Comparison of ENCODE assay signal across 8 cellular contexts in genomic region chr12:31118347-31118830, GRCh38. TPM values are rescaled to one million over a fixed set of nuclear protein-coding genes. Genes with fewer than 3 reads are reported as not detected.
DNase-seq lines count a peak whose midpoint lies in the region; ATAC-seq and TF ChIP-seq lines count a peak whose summit lies in the region.

No MANE protein-coding gene starts in this region.

- H3K4me1 ChIP-seq in DOHH2 (ENCODE audit: control insufficient read depth, low read length) (0 out of 2 replicates have a peak, but pooled peaks cover 3% of the 10 kb centered on the region), suprapubic skin (peaks cover 30% of the 10 kb centered on the region), Karpas-422 (ENCODE audit: low read length) (no peaks in the 10 kb centered on the region)

- H3K4me2 ChIP-seq in DOHH2 (ENCODE audit: low read length) (peak overlapping the region; percentile 49), Karpas-422 (ENCODE audit: low read depth, low read length, poor library complexity, severe bottlenecking) (no peak overlapping the region)

- H3K9me3 ChIP-seq in DOHH2 (ENCODE audit: control insufficient read depth, insufficient read depth, low read length), result 0 out of 2 replicates have a peak, but pooled peaks cover 5% of the 10 kb centered on the region
- no peaks in the 10 kb centered on the region for H3K9me3 ChIP-seq in MG63
- no peaks in the 10 kb centered on the region for H3K9me3 ChIP-seq in suprapubic skin
- H3K9me3 ChIP-seq in Karpas-422 (ENCODE audit: low read length), result no peaks in the 10 kb centered on the region

- TF ChIP-seq POLR2A in suprapubic skin (IDR thresholded peaks at IDR 0.05), result no peak

- DNase-seq in MG63, result no peak
- peak in 1 of 2 donors; percentile 20 for DNase-seq in activated T-cell treated with anti-CD3 and anti-CD28 coated beads, Interleukin-2, amount 50 U/mL, for 72 hours
- DNase-seq in iPS-NIHi11 (ENCODE audit: low spot score), result peak; percentile 52
- DNase-seq in suprapubic skin (ENCODE audit: low spot score in 2 of 2), result peak in 1 of 2 donors; percentile 68
- DNase-seq in COLO668 (lab: John Stamatoyannopoulos, UW; ENCODE audit: unreplicated experiment), result no peak
- no peak for DNase-seq in Karpas-422

- peaks cover 3% of the 10 kb centered on the region for H3K27me3 Mint-ChIP-seq in activated T-cell treated with anti-CD3 and anti-CD28 coated beads, Interleukin-2, amount 50 U/mL, for 72 hours (ENCODE audit: low read depth)

- peak overlapping the region; percentile 52 for H3K4me3 ChIP-seq in DOHH2 (ENCODE audit: low read length)
- H3K4me3 ChIP-seq in MG63, result peak overlapping the region; percentile 26
- peak overlapping the region; percentile 43 for H3K4me3 ChIP-seq in suprapubic skin
- no peak overlapping the region for H3K4me3 ChIP-seq in Karpas-422 (ENCODE audit: low read length)

- no peak for TF ChIP-seq EP300 in suprapubic skin (IDR thresholded peaks at IDR 0.05)

- no peaks in the 10 kb centered on the region for H3K36me3 ChIP-seq in DOHH2 (ENCODE audit: control insufficient read depth, low read length)
- H3K36me3 ChIP-seq in MG63, result no peaks in the 10 kb centered on the region
- H3K36me3 ChIP-seq in suprapubic skin, result no peaks in the 10 kb centered on the region
- no peaks in the 10 kb centered on the region for H3K36me3 ChIP-seq in Karpas-422 (ENCODE audit: insufficient read depth, low read length)

- WGBS in suprapubic skin, result 31% methylated on average over 8 of the region's 26 CpGs

- TF ChIP-seq CTCF in DOHH2 (IDR thresholded peaks at IDR 0.05; ENCODE audit: low read depth, low read length, poor library complexity, severe bottlenecking), result no peak
- TF ChIP-seq CTCF in suprapubic skin (IDR thresholded peaks at IDR 0.05), result no peak

- no peak overlapping the region for H3K9ac ChIP-seq in Karpas-422 (ENCODE audit: low read length)

- H3K27ac Mint-ChIP-seq in activated T-cell treated with anti-CD3 and anti-CD28 coated beads, Interleukin-2, amount 50 U/mL, for 72 hours, result no peak overlapping the region

- H3K79me2 ChIP-seq in DOHH2 (ENCODE audit: control insufficient read depth, low read length) (no peaks in the 10 kb centered on the region), Karpas-422 (ENCODE audit: low read length) (no peaks in the 10 kb centered on the region)

- no peaks in the 10 kb centered on the region for H4K20me1 ChIP-seq in DOHH2 (ENCODE audit: control insufficient read depth, insufficient read depth, low read depth, low read length)
- H4K20me1 ChIP-seq in Karpas-422 (ENCODE audit: insufficient read depth, low read depth, low read length), result no peaks in the 10 kb centered on the region

- no peaks in the 10 kb centered on the region for H3K9me3 Mint-ChIP-seq in activated T-cell treated with anti-CD3 and anti-CD28 coated beads, Interleukin-2, amount 50 U/mL, for 72 hours

- no peak overlapping the region for H3K27ac ChIP-seq in DOHH2 (ENCODE audit: low read depth, low read length)
- H3K27ac ChIP-seq in suprapubic skin, result no peak overlapping the region
- H3K27ac ChIP-seq in Karpas-422 (ENCODE audit: low read length), result no peak overlapping the region

- H3F3A ChIP-seq in DOHH2 (ENCODE audit: control insufficient read depth, insufficient read depth), result no peaks in the 10 kb centered on the region

- no peaks in the 10 kb centered on the region for H3K36me3 Mint-ChIP-seq in activated T-cell treated with anti-CD3 and anti-CD28 coated beads, Interleukin-2, amount 50 U/mL, for 72 hours (ENCODE audit: insufficient read depth in 2 of 2)

- H2AFZ ChIP-seq in Karpas-422 (ENCODE audit: low read length), result no peak overlapping the region

- peaks cover 6% of the 10 kb centered on the region for H3K4me1 Mint-ChIP-seq in activated T-cell treated with anti-CD3 and anti-CD28 coated beads, Interleukin-2, amount 50 U/mL, for 72 hours (ENCODE audit: low read depth)

- H3K4me3 Mint-ChIP-seq in activated T-cell treated with anti-CD3 and anti-CD28 coated beads, Interleukin-2, amount 50 U/mL, for 72 hours, result peak overlapping the region; percentile 65 to 68

- H3K27me3 ChIP-seq in DOHH2 (ENCODE audit: control insufficient read depth, low read length) (no peaks in the 10 kb centered on the region), MG63 (peaks cover 36% of the 10 kb centered on the region), suprapubic skin (peaks cover 32% of the 10 kb centered on the region), Karpas-422 (ENCODE audit: low read length) (no peaks in the 10 kb centered on the region)

- peak; percentile 41 to 42 for ATAC-seq in activated T-cell treated with anti-CD3 and anti-CD28 coated beads, Interleukin-2, amount 50 U/mL, for 72 hours (replicated peaks in 1 of 2)
- ATAC-seq in HG03280 (IDR thresholded peaks at IDR 0.05; ENCODE audit: unreplicated experiment), result no peak

- H3K9me2 ChIP-seq in DOHH2 (replicated peaks; ENCODE audit: control insufficient read depth, low read length), result no peaks in the 10 kb centered on the region
- no peaks in the 10 kb centered on the region for H3K9me2 ChIP-seq in Karpas-422 (replicated peaks; ENCODE audit: insufficient read depth, low read length)

RNA-seq across cellular contexts. Expression of gene DDX11, which starts 44.7 kb away (rescaled TPM):
- total RNA-seq in MG63 (2014; rRNA removed; shearing (Covaris generic); ENCODE audit: low replicate concordance), result 48.6 and 70.8 TPM in 2 replicates
- 100 to 1,000 TPM; 131 to 144 TPM for total RNA-seq in activated T-cell treated with anti-CD3 and anti-CD28 coated beads, Interleukin-2, amount 50 U/mL, for 72 hours
- total RNA-seq in suprapubic skin, result 10 to 100 TPM; 13.0 to 81.6 (median 46.0) TPM
- total RNA-seq in Karpas-422 (2014; rRNA removed; shearing (Covaris generic); ENCODE audit: low replicate concordance), result 27.0 and 31.9 TPM in 2 replicates
